ENCODE assay signal across 8 cellular contexts in the genomic region with DNA sequence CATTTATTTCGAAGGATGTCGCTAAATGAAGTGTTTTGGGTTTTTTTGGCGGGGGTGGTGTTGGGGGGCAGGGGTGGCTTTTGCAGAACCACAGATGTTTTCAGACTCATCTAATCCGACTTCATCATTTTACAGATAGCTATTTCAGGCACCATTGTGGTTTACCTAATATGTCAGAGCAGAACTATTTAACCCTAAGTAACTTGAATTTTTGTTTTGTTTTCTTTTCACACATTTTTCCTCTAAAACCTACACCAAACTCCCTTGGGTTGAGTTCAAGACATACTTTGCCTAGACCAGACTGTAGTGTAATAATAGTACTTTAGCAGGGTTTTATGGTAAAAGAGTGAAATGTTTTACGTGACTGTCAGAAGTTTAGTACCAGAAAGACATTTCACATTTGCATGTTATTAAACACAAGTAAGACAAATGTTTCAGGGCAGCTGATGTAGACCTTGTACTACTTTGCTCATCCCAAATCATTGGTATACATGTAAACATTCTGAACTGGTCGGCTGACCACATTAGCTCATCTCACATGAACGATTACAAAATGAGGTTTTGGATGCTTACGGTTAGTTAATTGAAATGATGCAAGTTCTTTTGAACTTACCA. TPM values are rescaled to one million over a fixed set of nuclear protein-coding genes. Genes with fewer than 3 reads are reported as not detected.
DNase-seq lines count a peak whose midpoint lies in the region; ATAC-seq, FAIRE-seq and TF ChIP-seq lines count a peak whose summit lies in the region.

No MANE protein-coding gene starts in this region.

- no peak overlapping the region for H3K4me2 ChIP-seq in K562 (ENCODE audit: insufficient read depth, low read length)

- DNase-seq in K562 (ENCODE audit: extremely low read depth in 1 of 4, low spot score in 3 of 4) (no peak), thoracic aorta (ENCODE audit: low spot score) (no peak), iPS-NIHi11 (ENCODE audit: low spot score) (no peak), kidney (no peak), NCI-H146 treated with DMSO at 0.1 percent for 48 hours (lab: John Stamatoyannopoulos, UW; ENCODE audit: unreplicated experiment) (no peak)

- intact Hi-C loops in K562 (cut with micrococcal nuclease) = no loop called here
- intact Hi-C loops in kidney (cut with DNase I) = no loop called here

- in situ Hi-C loops in K562 (cut with MboI) = no loop called here

- H3K9ac ChIP-seq in K562 (ENCODE audit: insufficient read depth in 1 of 2, low read depth in 2 of 2, low read length in 2 of 2) = no peak overlapping the region
- H3K9ac ChIP-seq in kidney (ENCODE audit: low read length in 2 of 2) = no peak overlapping the region

- CTCF ChIA-PET in K562 (lab: Yijun Ruan, JAX; ENCODE audit: low intra/inter-chr PET ratio) = no interaction called here

- no peak for FAIRE-seq in K562 (lab: Jason Lieb, UNC)
- no peak for FAIRE-seq in kidney (lab: Jason Lieb, UNC)

- H3K9me3 ChIP-seq in K562 (replicated peaks; ENCODE audit: control insufficient read depth, insufficient read depth, low read depth, low read length) (no peaks in the 10 kb centered on the region), thoracic aorta (no peaks in the 10 kb centered on the region), kidney (ENCODE audit: control insufficient read depth in 1 of 2, low read length in 2 of 2) (no peaks in the 10 kb centered on the region)

- H3K9me1 ChIP-seq in K562 (ENCODE audit: control insufficient read depth, insufficient read depth, low read length) = no peaks in the 10 kb centered on the region

- TF ChIP-seq EP300 in K562 (IDR thresholded peaks at IDR 0.05; ENCODE audit: low read length) = no peak

- BruUV-seq in K562 (replicated peaks; lab: Mats Ljungman, UMichigan) = no TSS peak

- H3K4me1 ChIP-seq in ACC112 (ENCODE audit: control insufficient read depth, insufficient read depth, low read length, unreplicated experiment) (peaks cover 37% of the 10 kb centered on the region), K562 (replicated peaks in 1 of 2; ENCODE audit: control insufficient read depth in 2 of 2, insufficient read depth in 2 of 2, low read length in 2 of 2) (peaks cover 0 to 24% of the 10 kb centered on the region in 2 experiments; a peak in 3 of 5 replicates), thoracic aorta (ENCODE audit: control insufficient read depth in 1 of 2, low read depth in 2 of 2) (peaks cover 9 to 30% of the 10 kb centered on the region in 2 donors), kidney (ENCODE audit: control insufficient read depth in 1 of 2, insufficient read depth in 1 of 2, low read depth in 1 of 2, low read length in 2 of 2) (no peaks in the 10 kb centered on the region)

- POLR2A ChIA-PET in K562 (lab: Yijun Ruan, JAX) = interaction anchor here (0.7 to 4.2 kb wide), 10 partner anchors 9 to 42 kb away, joined by 3 to 21 read pairs (median 4); no protein-coding TSS in a partner anchor

- H3K27ac ChIP-seq in ACC112 (ENCODE audit: low read depth, low read length) (peak overlapping the region; percentile 59), K562 (ENCODE audit: extremely low read depth, low read depth, low read length) (no peak overlapping the region), thoracic aorta (no peak overlapping the region), kidney (ENCODE audit: low read depth in 2 of 2, low read length in 2 of 2) (no peak overlapping the region)

- peak; percentile 74 for ATAC-seq in GM19043 (IDR thresholded peaks at IDR 0.05; ENCODE audit: low read depth, unreplicated experiment)
- peak; percentile 72 for ATAC-seq in HG03103 (IDR thresholded peaks at IDR 0.05; ENCODE audit: low read depth, unreplicated experiment)
- 0 out of 3 replicates have a peak, but pooled peaks have one; percentile 9 for ATAC-seq in K562
- peak; percentile 50 for ATAC-seq in thoracic aorta (ENCODE audit: insufficient number of reproducible peaks, low FRiP score, low read depth)

- TF ChIP-seq CTCF in K562 (IDR thresholded peaks at IDR 0.05 in 2 of 3, conservative IDR thresholded peaks at IDR 0.05 in 1 of 3; ENCODE audit: insufficient read depth in 2 of 3, low read depth in 1 of 3, low read length in 3 of 3) = no peak
- no peak for TF ChIP-seq CTCF in thoracic aorta (IDR thresholded peaks at IDR 0.05)
- no peak for TF ChIP-seq CTCF in kidney (IDR thresholded peaks at IDR 0.05; ENCODE audit: borderline replicate concordance, extremely low read depth, insufficient read depth)

- H3K4me3 ChIP-seq in ACC112 (ENCODE audit: low read depth, low read length) (no peak overlapping the region), K562 (no peak overlapping the region), thoracic aorta (peak overlapping the region; percentile 11), kidney (ENCODE audit: low read length in 2 of 2) (no peak overlapping the region)

- H3K27me3 ChIP-seq in ACC112 (ENCODE audit: insufficient read depth, low read length) = no peaks in the 10 kb centered on the region
- no peaks in the 10 kb centered on the region for H3K27me3 ChIP-seq in K562 (ENCODE audit: control insufficient read depth in 2 of 2, insufficient read depth in 2 of 2, low read length in 2 of 2)
- H3K27me3 ChIP-seq in thoracic aorta (replicated peaks; ENCODE audit: insufficient read depth) = no peaks in the 10 kb centered on the region

- H3K36me3 ChIP-seq in ACC112 (ENCODE audit: insufficient read depth, low read length) (no peaks in the 10 kb centered on the region), K562 (ENCODE audit: control insufficient read depth, insufficient read depth, low read length) (peaks cover 3% of the 10 kb centered on the region; the same call in 2 of the 3 replicates), thoracic aorta (no peaks in the 10 kb centered on the region), kidney (ENCODE audit: control insufficient read depth in 1 of 2, insufficient read depth in 2 of 2, low read length in 2 of 2) (no peaks in the 10 kb centered on the region)

- H3K79me2 ChIP-seq in ACC112 (ENCODE audit: control insufficient read depth, insufficient read depth, low read length, unreplicated experiment) = peaks cover 39% of the 10 kb centered on the region
- peaks cover 84% of the 10 kb centered on the region for H3K79me2 ChIP-seq in K562 (ENCODE audit: control insufficient read depth, insufficient read depth, low read length)

- no peak for TF ChIP-seq RAD21 in K562 (CRISPR knock-in tag; conservative IDR thresholded peaks at IDR 0.05 in 1 of 2, IDR thresholded peaks at IDR 0.05 in 1 of 2)

- 76% methylated on average over 8 of the region's 8 CpGs for WGBS in K562 (ENCODE audit: insufficient coverage, low coverage, missing lambda C conversion rate)

- H2AFZ ChIP-seq in ACC112 (ENCODE audit: low read length, unreplicated experiment) (no peak overlapping the region), K562 (ENCODE audit: low read depth, low read length) (no peak overlapping the region)

- peaks cover 4% of the 10 kb centered on the region; the same call in 1 of the 2 replicates for H4K20me1 ChIP-seq in K562 (replicated peaks; ENCODE audit: control insufficient read depth, insufficient read depth, low read length)

- no peak for TF ChIP-seq POLR2A in K562 (conservative IDR thresholded peaks at IDR 0.05)

TF ChIP-seq in K562, 482 proteins besides CTCF, POLR2A, EP300 and RAD21:
- TF ChIP-seq CEBPG (CRISPR knock-in tag; IDR thresholded peaks at IDR 0.05) (no peak), CEBPG (tag; conservative IDR thresholded peaks at IDR 0.05 in 1 of 2, IDR thresholded peaks at IDR 0.05 in 1 of 2) (peak; percentile 21 to 72; a peak in 1 of 4 replicates), ELF4 (CRISPR knock-in tag; IDR thresholded peaks at IDR 0.05) (no peak), ATF3 (IDR thresholded peaks at IDR 0.05) (peak; percentile 33; the same call in 1 of the 2 replicates), ATF3 (CRISPR knock-in tag; conservative IDR thresholded peaks at IDR 0.05) (no peak), PHF8 (IDR thresholded peaks at IDR 0.05; ENCODE audit: borderline replicate concordance, low read length) (no peak), ZNF57 (CRISPR knock-in tag; IDR thresholded peaks at IDR 0.05) (no peak), ZNF124 (CRISPR knock-in tag; IDR thresholded peaks at IDR 0.05) (no peak), XRCC4 (IDR thresholded peaks at IDR 0.05; ENCODE audit: extremely low read depth, insufficient read depth, insufficient read length) (no peak), NCOA4 (IDR thresholded peaks at IDR 0.05; ENCODE audit: partially characterized antibody) (no peak), SNIP1 (IDR thresholded peaks at IDR 0.05; ENCODE audit: low read depth) (no peak)
TF ChIP-seq in K562: peak in this region for 2.

RNA-seq across cellular contexts. Expression of gene MAP3K4, which starts 37.7 kb away (rescaled TPM):
- 89.3 and 263 TPM in 2 replicates for total RNA-seq in K562 (2011; cell fraction: chromatin; rRNA removed; ENCODE audit: low replicate concordance)
- 37.0 and 55.8 TPM in 2 replicates for total RNA-seq in K562 (2011; cell fraction: nucleolus; rRNA removed)
- 93.4 and 112 TPM in 2 replicates for total RNA-seq in K562 (2011; cell fraction: nucleoplasm; rRNA removed)
- total RNA-seq in K562 (2014; rRNA removed) = 47.3 and 48.9 TPM in 2 replicates
- total RNA-seq in K562 (2014; rRNA removed; fragmentation: Illumina TruSeq; extraction: Trizol) = 60.0 and 68.2 TPM in 2 replicates
- 60.3 and 62.6 TPM in 2 replicates for total RNA-seq in K562 (2015; rRNA removed; fragmentation: Illumina TruSeq; extraction: Trizol)
- 74.2 and 77.2 TPM in 2 replicates for total RNA-seq in K562 (2021)
- polyA plus RNA-seq in K562 (2011; rRNA removed) = 39.0 and 45.1 TPM in 2 replicates
- 16.5 and 25.0 TPM in 2 replicates for polyA plus RNA-seq in K562 (2011; cell fraction: cytosol; rRNA removed)
- polyA plus RNA-seq in K562 (2011; cell fraction: nucleus; rRNA removed) = 109 and 122 TPM in 2 replicates
- polyA plus RNA-seq in K562 (2012) = 24.3 and 31.1 TPM in 2 replicates
- polyA plus RNA-seq in K562 (2014; fragmentation: Illumina TruSeq; extraction: Trizol) = 39.4 and 51.8 TPM in 2 replicates
- 10 to 100 TPM; 21.0 to 24.0 TPM for polyA plus RNA-seq in K562 (2014; fragmentation: Nextera tagmentation; extraction: Ambion mirVana)
- polyA plus RNA-seq in K562 (2014; rRNA removed) = 40.6 and 44.9 TPM in 2 replicates
- 96.3 and 107 TPM in 2 replicates for polyA minus RNA-seq in K562 (2011; rRNA and poly(A)+ RNA removed)
- 24.5 and 37.7 TPM in 2 replicates for polyA minus RNA-seq in K562 (2011; cell fraction: cytosol; rRNA and poly(A)+ RNA removed)
- polyA minus RNA-seq in K562 (2011; cell fraction: nucleus; rRNA and poly(A)+ RNA removed) = 86.0 and 138 TPM in 2 replicates
- total RNA-seq in thoracic aorta = 10 to 100 TPM; 22.6 to 25.3 TPM
- 52.8 TPM for total RNA-seq in kidney
- polyA plus RNA-seq in kidney (ENCODE audit: insufficient read depth, low read depth, low replicate concordance) = 13.0 TPM

Comparison
In these comparisons a context has a peak if more than half of its experiments do, and no peak if none do; other contexts are left out.
1. ATAC-seq: peak in every context shown above with its lines; median percentile 74 in GM19043; 72 in HG03103; 50 in thoracic aorta; 9 in K562.